Comparison of ENCODE assay signal across 22 cellular contexts in the genomic region with DNA sequence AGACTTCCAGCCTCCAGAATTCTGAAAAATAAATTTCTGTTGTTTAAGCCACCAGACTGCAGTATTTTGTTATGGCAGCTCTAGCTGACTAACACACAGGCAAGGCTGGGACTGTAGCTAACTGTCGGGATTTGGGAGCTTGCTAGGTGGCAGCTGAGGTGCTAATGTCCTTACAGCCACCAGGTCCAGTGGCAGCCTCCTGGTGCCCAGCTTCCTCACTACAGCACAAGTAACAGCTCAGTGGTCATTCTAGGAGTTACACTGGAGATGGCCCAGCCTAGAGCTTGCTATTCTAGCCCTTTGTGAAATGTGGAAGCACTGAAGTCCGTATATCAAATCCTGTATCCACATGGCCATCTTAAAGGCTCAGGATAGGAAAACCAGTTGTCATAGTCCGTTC. TPM values are rescaled to one million over a fixed set of nuclear protein-coding genes. Genes with fewer than 3 reads are reported as not detected.
DNase-seq lines count a peak whose midpoint lies in the region; ATAC-seq, FAIRE-seq and TF ChIP-seq lines count a peak whose summit lies in the region.
"Had no signal": no experiment of that assay in that cellular context is flagged by ENCODE, and none has a peak within 500 bp of the region (broad histone marks: within the 10 kb centered on the region; RNA-seq: fewer than 3 reads in every experiment).

No MANE protein-coding gene starts in this region.

- no peak overlapping the region for H2BK20ac ChIP-seq in H1 (ENCODE audit: low read length)

- no peak for ATAC-seq in HG03439 (IDR thresholded peaks at IDR 0.05; ENCODE audit: unreplicated experiment)
- ATAC-seq: left colon, right cardiac atrium had no signal

- CTCF ChIA-PET in H1 (lab: Charles Lee; ENCODE audit: partially characterized antibody) (interaction anchor here (0.6 to 3.3 kb wide), 15 partner anchors 10 to 494 kb away, joined by 3 to 10 read pairs (median 4); a partner anchor contains a TSS), mammary epithelial cell (lab: Charles Lee; ENCODE audit: low non-redundant PET) (interaction anchor here (0.7 kb wide), 1 partner anchor 1033 kb away, joined by 10 read pairs; no protein-coding TSS in a partner anchor)

- DNase-seq in DMS 273 (lab: John Stamatoyannopoulos, UW; ENCODE audit: unreplicated experiment) (peak; percentile 19), DMS 273 treated with DMSO at 0.1 percent for 48 hours (lab: John Stamatoyannopoulos, UW) (no peak), SK-MEL-5 (ENCODE audit: low read depth, low spot score) (peak; percentile 40), H1 (ENCODE audit: low read depth in 1 of 2, low spot score in 2 of 2) (no peak), retinal pigment epithelial cell (ENCODE audit: low read depth) (no peak), mammary epithelial cell (no peak), NCI-H446 (lab: John Stamatoyannopoulos, UW) (no peak)
- DNase-seq: activated B cell treated with CpG ODN at 0.5 μM for 24 hours; activated CD4-positive, alpha-beta memory T cell treated with anti-CD3 and anti-CD28 coated beads for 36 hours; activated gamma-delta T cell treated with Interleukin-2 at 50 U/mL for 16 hours; CD8-positive, alpha-beta memory T cell; colonic mucosa; left colon; naive B cell; NCI-H1105 treated with DMSO at 0.1 percent for 48 hours; NCI-H526 treated with DMSO at 0.1 percent for 48 hours; right cardiac atrium; stimulated activated CD4-positive, alpha-beta T cell treated with anti-CD3 and anti-CD28 coated beads, Interleukin-12 subunit alpha, Interleukin-12 subunit beta, amount 100 ng/mL, for 4 hours; stimulated activated CD4-positive, alpha-beta T cell treated with anti-CD3 and anti-CD28 coated beads, Interleukin-4, amount 100 ng/mL, for 4 hours had no signal

- H4K5ac ChIP-seq in H1 (ENCODE audit: insufficient read length, low read depth, low read length) = no peak overlapping the region

- no peak for TF ChIP-seq POLR2A in H1 (IDR thresholded peaks at IDR 0.05; ENCODE audit: control extremely low read depth in 1 of 2, low read depth in 2 of 2, low read length in 2 of 2)

- H3K27me3 ChIP-seq in H1 (replicated peaks in 1 of 4; ENCODE audit: control insufficient read depth in 3 of 4, extremely low read depth in 1 of 4, insufficient read depth in 3 of 4, low read length in 3 of 4) (peaks cover 0 to 11% (median 5%) of the 10 kb centered on the region in 4 experiments; a peak in 5 of 7 replicates), mammary epithelial cell (ENCODE audit: insufficient read depth, low read length) (no peaks in the 10 kb centered on the region)
- H3K27me3 ChIP-seq: colonic mucosa, thyroid gland had no signal

- no peak overlapping the region for H2BK15ac ChIP-seq in H1 (ENCODE audit: low read length)

- H4K8ac ChIP-seq in H1 (ENCODE audit: extremely low read depth, insufficient read depth, low read length) = no peak overlapping the region

- no peaks in the 10 kb centered on the region for H3K79me1 ChIP-seq in H1 (ENCODE audit: low read depth, low read length)

- H3K23me2 ChIP-seq in H1 (ENCODE audit: low read depth, low read length) = peaks cover 4% of the 10 kb centered on the region

- no peaks in the 10 kb centered on the region for H4K20me1 ChIP-seq in H1 (replicated peaks in 1 of 2; ENCODE audit: control insufficient read depth in 1 of 2, insufficient read depth in 2 of 2, low read length in 2 of 2)
- H4K20me1 ChIP-seq in mammary epithelial cell (ENCODE audit: insufficient read depth, low read length) = no peaks in the 10 kb centered on the region

- TF ChIP-seq EP300 in H1 (IDR thresholded peaks at IDR 0.05; ENCODE audit: borderline replicate concordance in 1 of 2, low read depth in 2 of 2, low read length in 2 of 2) = no peak

- POLR2A ChIA-PET in H1 (lab: Charles Lee; ENCODE audit: partially characterized antibody) = no interaction called here

- no peak overlapping the region for H3K4me3 ChIP-seq in H1 (ENCODE audit: extremely low read depth in 1 of 4, insufficient read depth in 2 of 4, low read depth in 3 of 4, low read length in 4 of 4)
- no peak overlapping the region for H3K4me3 ChIP-seq in retinal pigment epithelial cell (ENCODE audit: low read length)
- H3K4me3 ChIP-seq in mammary epithelial cell (replicated peaks in 1 of 3; ENCODE audit: insufficient read depth in 1 of 3, low read depth in 2 of 3, low read length in 3 of 3) = no peak overlapping the region
- H3K4me3 ChIP-seq: colonic mucosa, thyroid gland had no signal

- H3K79me2 ChIP-seq in H1 (ENCODE audit: control insufficient read depth in 1 of 2, insufficient read depth in 2 of 2, low read length in 2 of 2) = no peaks in the 10 kb centered on the region
- no peaks in the 10 kb centered on the region for H3K79me2 ChIP-seq in mammary epithelial cell (ENCODE audit: insufficient read depth, low read length)

- no peak overlapping the region for H3K56ac ChIP-seq in H1 (replicated peaks; ENCODE audit: insufficient read length, low read depth, low read length)

- H3K14ac ChIP-seq in H1 (ENCODE audit: insufficient read length) = no peak overlapping the region

- H3K36me3 ChIP-seq in H1 (ENCODE audit: control insufficient read depth in 2 of 4, insufficient read depth in 4 of 4, low read length in 3 of 4) (no peaks in the 10 kb centered on the region), mammary epithelial cell (ENCODE audit: insufficient read depth, low read length) (no peaks in the 10 kb centered on the region)
- H3K36me3 ChIP-seq: colonic mucosa, thyroid gland had no signal

- 85% methylated on average over 3 of the region's 3 CpGs; no CpG with 5 or more reads in 1 of the 2 experiments for WGBS in H1 (ENCODE audit: extremely low coverage in 1 of 2, insufficient coverage in 1 of 2, insufficient read length in 1 of 2, insufficient replicate concordance in 2 of 2, low coverage in 1 of 2, low lambda C conversion rate in 2 of 2, missing lambda C conversion rate in 1 of 2), 2 experiments
- 82% methylated on average over 3 of the region's 3 CpGs for WGBS in mammary epithelial cell (ENCODE audit: low coverage, missing lambda C conversion rate)

- BruUV-seq in mammary epithelial cell (replicated peaks; lab: Mats Ljungman, UMichigan) = no TSS peak

- H2BK5ac ChIP-seq in H1 (ENCODE audit: low read depth, low read length) = no peak overlapping the region

- no peak overlapping the region for H3K27ac ChIP-seq in H1 (ENCODE audit: low read depth, low read length)
- H3K27ac ChIP-seq in mammary epithelial cell (ENCODE audit: insufficient read depth, low read depth, low read length) = no peak overlapping the region
- H3K27ac ChIP-seq: 22Rv1, colonic mucosa, thyroid gland had no signal

- dilution Hi-C loops in mammary epithelial cell (cut with HindIII; ENCODE audit: low sequenced_read_pairs) = no loop called here

- H2AK5ac ChIP-seq in H1 (ENCODE audit: low read depth, low read length) = no peak overlapping the region

- TF ChIP-seq CTCF in H1 (IDR thresholded peaks at IDR 0.05; ENCODE audit: control extremely low read depth in 1 of 3, insufficient read depth in 1 of 3, low read depth in 1 of 3, low read length in 3 of 3) (peak; percentile 29 to 84 (median 52)), retinal pigment epithelial cell (conservative IDR thresholded peaks at IDR 0.05; ENCODE audit: low read depth, low read length) (peak; percentile 4), mammary epithelial cell (conservative IDR thresholded peaks at IDR 0.05 in 1 of 2, IDR thresholded peaks at IDR 0.05 in 1 of 2; ENCODE audit: extremely low read depth in 1 of 2, insufficient read depth in 1 of 2, low read depth in 1 of 2, low read length in 2 of 2) (no peak)

- no peak overlapping the region for H3K4ac ChIP-seq in H1 (replicated peaks; ENCODE audit: insufficient read length, low read depth, low read length)

- no peak overlapping the region for H3K23ac ChIP-seq in H1 (ENCODE audit: insufficient read length)

- H3K4me1 ChIP-seq in H1 (replicated peaks in 1 of 4; ENCODE audit: control insufficient read depth in 3 of 4, insufficient read depth in 4 of 4, low read length in 3 of 4) (no peaks in the 10 kb centered on the region; a peak in 3 of 7 replicates), mammary epithelial cell (ENCODE audit: insufficient read depth, low read length) (no peaks in the 10 kb centered on the region)

- H3K18ac ChIP-seq in H1 (ENCODE audit: extremely low read depth, low read length) = no peak overlapping the region

- in situ Hi-C loops in SK-MEL-5 (cut with HindIII; ENCODE audit: low pct_unique_long_range_greater_than_20kb, low sequenced_read_pairs) (no loop called here), mammary epithelial cell (cut with MboI; ENCODE audit: low sequenced_read_pairs in 2 of 2) (loop anchor here in 1 of 2 donors (10.0 kb wide), 1 partner anchor 89 kb away; no protein-coding TSS in a partner anchor)

- no peak for FAIRE-seq in H1 (lab: Jason Lieb, UNC)

- intact Hi-C loops in mammary epithelial cell (cut with micrococcal nuclease) = no loop called here

- H3K4me2 ChIP-seq in H1 (ENCODE audit: insufficient read depth in 1 of 2, low read depth in 2 of 2, low read length in 2 of 2) (no peak overlapping the region), mammary epithelial cell (ENCODE audit: insufficient read depth, low read depth, low read length) (no peak overlapping the region)

- H3K9ac ChIP-seq in H1 (replicated peaks in 1 of 4; ENCODE audit: extremely low read depth in 1 of 4, low read depth in 3 of 4, low read length in 3 of 4) (no peak overlapping the region), mammary epithelial cell (ENCODE audit: insufficient read depth, low read length) (no peak overlapping the region)

- H4K91ac ChIP-seq in H1 (replicated peaks; ENCODE audit: insufficient read length, low read length) = no peak overlapping the region

- H2AFZ ChIP-seq in H1 (ENCODE audit: low read length) (no peak overlapping the region), mammary epithelial cell (ENCODE audit: low read depth, low read length) (no peak overlapping the region)

- H3K9me3 ChIP-seq in H1 (ENCODE audit: insufficient read depth in 2 of 2, low read depth in 1 of 2, low read length in 1 of 2) (no peaks in the 10 kb centered on the region), mammary epithelial cell (replicated peaks; ENCODE audit: insufficient read depth, low read length) (no peaks in the 10 kb centered on the region)
- H3K9me3 ChIP-seq: colonic mucosa, thyroid gland had no signal

- H2BK120ac ChIP-seq in H1 (replicated peaks; ENCODE audit: low read depth, low read length) = no peak overlapping the region

- H2BK12ac ChIP-seq in H1 (ENCODE audit: low read depth, low read length) = no peak overlapping the region

- peak; percentile 21 to 34; a peak in 3 of 4 replicates for TF ChIP-seq RAD21 in H1 (IDR thresholded peaks at IDR 0.05 in 1 of 2, conservative IDR thresholded peaks at IDR 0.05 in 1 of 2; ENCODE audit: low read depth in 2 of 2, low read length in 2 of 2)

RNA-seq across cellular contexts. Expression of a gene that starts 4.3 kb away (rescaled TPM):
- 10.3 and 11.8 TPM in 2 replicates for total RNA-seq in SK-MEL-5 (2014; rRNA removed; shearing (Covaris generic))
- 10.6 and 13.1 TPM in 2 replicates for polyA plus RNA-seq in SK-MEL-5 (2015; cell fraction: cytosol; rRNA removed)
- polyA plus RNA-seq in SK-MEL-5 (2015; cell fraction: nucleus; rRNA removed) = 1.9 and 3.2 TPM in 2 replicates
- total RNA-seq in H1 (2021; fragmentation: NEBNext Ultra II Directional; extraction: Animal tissue kit (Norgen Biotek cat#: 25700)) = 5.6 and 6.4 TPM in 2 replicates
- polyA plus RNA-seq in H1 (2011; rRNA removed) (3.5 and 3.9 TPM in 2 replicates), mammary epithelial cell (1.1 TPM)
- 5.8 TPM for polyA plus RNA-seq in H1 (2011; cell fraction: cytosol; rRNA removed)
- polyA plus RNA-seq in H1 (2011; cell fraction: nucleus; rRNA removed) = 3.1 TPM
- polyA plus RNA-seq in H1 (2012, experiment 1 of 2) = 6.4 to 8.8 TPM (median 7.5 TPM) in 4 replicates
- polyA plus RNA-seq in H1 (2012, experiment 2 of 2) = 3.1 TPM
- polyA plus RNA-seq in H1 (2013, experiment 1 of 2) = 3.6 TPM
- polyA plus RNA-seq in H1 (2013, experiment 2 of 2) = 3.7 TPM
- 4.5 and 4.6 TPM in 2 replicates for polyA minus RNA-seq in H1 (2011; rRNA and poly(A)+ RNA removed)
- polyA minus RNA-seq in H1 (2011; cell fraction: cytosol; rRNA and poly(A)+ RNA removed) = 2.7 TPM
- polyA minus RNA-seq in H1 (2011; cell fraction: nucleus; rRNA and poly(A)+ RNA removed) = 2.5 TPM
- 1 to 10 TPM in 1 of 2 donors, under 1 TPM in 1; 0.83 to 1.3 TPM for total RNA-seq in mammary epithelial cell
- polyA minus RNA-seq in mammary epithelial cell = 1.5 TPM

Comparison
In these comparisons a context has a peak if more than half of its experiments do, and no peak if none do; other contexts are left out.
1. DNase-seq: peak in DMS 273 (single experiment) and SK-MEL-5 (single experiment); none in DMS 273 treated with DMSO at 0.1 percent for 48 hours (single experiment), H1 (0 of 2), retinal pigment epithelial cell (single experiment), mammary epithelial cell (single experiment) and NCI-H446 (0 of 2).
2. CTCF ChIP-seq: peak in H1 (3 of 3) and retinal pigment epithelial cell (single experiment); none in mammary epithelial cell (0 of 2).